ENCODE assay signal across 8 cellular contexts in the genomic region with DNA sequence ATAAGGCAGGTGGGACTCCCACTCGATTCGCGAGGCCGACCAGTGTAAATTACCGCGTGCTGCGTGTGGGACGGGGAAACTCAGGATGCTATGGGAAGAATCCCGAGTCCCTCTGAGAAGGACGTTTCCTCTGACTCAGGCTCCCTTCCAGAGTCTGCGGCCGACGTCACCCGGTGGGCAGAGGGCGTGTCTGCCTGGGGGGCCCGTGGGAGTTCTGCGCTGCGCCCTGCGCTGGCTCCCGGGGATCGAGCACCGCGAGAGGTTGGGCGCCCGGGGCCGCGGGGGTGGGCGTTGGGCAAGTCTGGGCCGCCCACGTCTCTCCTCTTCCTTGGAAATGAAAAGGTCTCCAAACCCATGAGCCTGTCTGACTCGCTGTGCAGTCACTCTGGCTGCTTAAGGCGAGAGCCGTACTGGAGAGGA. TPM values are rescaled to one million over a fixed set of nuclear protein-coding genes. Genes with fewer than 3 reads are reported as not detected.
A peak's percentile ranks its signal among the peaks of the same experiment; 100 is the strongest.
DNase-seq lines count a peak whose midpoint lies in the region; ATAC-seq, FAIRE-seq and TF ChIP-seq lines count a peak whose summit lies in the region.

No MANE protein-coding gene starts in this region.

- H3F3A ChIP-seq in SU-DHL-6 (ENCODE audit: insufficient read depth): peaks cover 5% of the 10 kb centered on the region; the same call in 1 of the 2 replicates

- peak overlapping the region; percentile 56 for H3K18ac ChIP-seq in H9 (ENCODE audit: insufficient read length, low read depth, low read length)

- H2BK15ac ChIP-seq in H9 (ENCODE audit: low read depth, low read length): no peak overlapping the region

- no peak overlapping the region for H3K56ac ChIP-seq in H9 (ENCODE audit: insufficient read length, low read depth, low read length)

- WGBS in H9 (ENCODE audit: extremely low coverage, insufficient read length, low lambda C conversion rate): no CpG with 5 or more reads among the region's 33 CpGs

- TF ChIP-seq CTCF in H9 (conservative IDR thresholded peaks at IDR 0.05) (no peak), SU-DHL-6 (IDR thresholded peaks at IDR 0.05; ENCODE audit: insufficient read depth, low read length, poor library complexity, severe bottlenecking) (no peak), brain (conservative IDR thresholded peaks at IDR 0.05) (no peak), keratinocyte (optimal IDR thresholded peaks at IDR 0.05 in 1 of 3, IDR thresholded peaks at IDR 0.05 in 1 of 3, conservative IDR thresholded peaks at IDR 0.05 in 1 of 3; ENCODE audit: extremely low read depth in 1 of 3, insufficient read depth in 2 of 3, low read length in 3 of 3) (no peak)

- H3K4me1 Mint-ChIP-seq in H9: peaks cover 44 to 49% of the 10 kb centered on the region in 2 experiments
- H3K4me1 Mint-ChIP-seq in brain: peaks cover 9% of the 10 kb centered on the region

- H3K4me3 Mint-ChIP-seq in H9 (peak overlapping the region; percentile 90 to 95), brain (peak overlapping the region; percentile 84 to 88 (median 87))

- peak; percentile 62 for FAIRE-seq in keratinocyte (lab: Jason Lieb, UNC)

- no peak overlapping the region for H2BK12ac ChIP-seq in H9 (ENCODE audit: insufficient read length, low read depth, low read length)

- no peak overlapping the region for H2BK5ac ChIP-seq in H9 (ENCODE audit: insufficient read length, low read length)

- no peak overlapping the region for H3K4ac ChIP-seq in H9 (ENCODE audit: low read depth, low read length)

- no peak overlapping the region for H2AK5ac ChIP-seq in H9 (ENCODE audit: insufficient read length, low read length)

- peaks cover 0 to 13% (median 0%) of the 10 kb centered on the region in 3 experiments; a peak in 2 of 7 replicates for H3K36me3 Mint-ChIP-seq in H9 (ENCODE audit: insufficient read depth in 1 of 3, low read depth in 3 of 3)
- no peaks in the 10 kb centered on the region for H3K36me3 Mint-ChIP-seq in brain

- H3K23me2 ChIP-seq in H9 (ENCODE audit: insufficient read length, low read depth, low read length, poor library complexity, severe bottlenecking): peaks cover 9% of the 10 kb centered on the region

- no peaks in the 10 kb centered on the region for H4K20me1 ChIP-seq in H9 (ENCODE audit: control insufficient read depth, insufficient read depth, insufficient read length)
- H4K20me1 ChIP-seq in SU-DHL-6 (ENCODE audit: low read depth, low read length): no peaks in the 10 kb centered on the region
- no peaks in the 10 kb centered on the region for H4K20me1 ChIP-seq in keratinocyte (ENCODE audit: control insufficient read depth, extremely low read depth, insufficient read depth, low read length)

- peak overlapping the region; percentile 68 for H3K4me3 ChIP-seq in SU-DHL-6 (ENCODE audit: insufficient read depth, low read length, poor library complexity, severe bottlenecking)
- peak overlapping the region; percentile 70 to 91 (median 91) for H3K4me3 ChIP-seq in keratinocyte (ENCODE audit: control insufficient read depth in 2 of 3, extremely low read depth in 1 of 3, insufficient read depth in 2 of 3, low read depth in 1 of 3, low read length in 3 of 3)

- H3K4me1 ChIP-seq in H9 (ENCODE audit: insufficient read depth, low read length) (no peaks in the 10 kb centered on the region), keratinocyte (ENCODE audit: control insufficient read depth, extremely low read depth, insufficient read depth, low read length) (peaks cover 26% of the 10 kb centered on the region)

- peak; percentile 71 for DNase-seq in AG20443 (ENCODE audit: low spot score)
- peak; percentile 79 for DNase-seq in H9
- DNase-seq in keratinocyte (ENCODE audit: low read depth, low spot score): peak; percentile 57
- DNase-seq in stimulated activated CD4-positive, alpha-beta T cell treated with anti-CD3 and anti-CD28 coated beads, Interleukin-1b, Interleukin-23, amount 100 ng/mL, for 4 hours (ENCODE audit: low read depth in 2 of 2): peak; percentile 41 to 45

- H3K14ac ChIP-seq in H9 (ENCODE audit: insufficient read depth, low read length): peak overlapping the region; percentile 76; the same call in 1 of the 2 replicates

- no peaks in the 10 kb centered on the region for H3K79me1 ChIP-seq in H9 (ENCODE audit: insufficient read depth, low read depth, low read length, poor library complexity, severe bottlenecking)

- H2BK20ac ChIP-seq in H9 (ENCODE audit: low read depth, low read length, poor library complexity, severe bottlenecking): no peak overlapping the region

- H4K8ac ChIP-seq in H9 (replicated peaks; ENCODE audit: insufficient read length, low read depth, low read length): no peak overlapping the region

- H3K27me3 ChIP-seq in H9 (ENCODE audit: insufficient read depth, low read length) (no peaks in the 10 kb centered on the region), SU-DHL-6 (ENCODE audit: low read length) (no peaks in the 10 kb centered on the region), keratinocyte (ENCODE audit: control insufficient read depth, extremely low read depth, insufficient read depth, low read length) (no peaks in the 10 kb centered on the region)

- H4K91ac ChIP-seq in H9 (ENCODE audit: insufficient read length, low read depth, low read length): no peak overlapping the region

- H3K27ac Mint-ChIP-seq in H9: peak overlapping the region; percentile 10 to 92 (median 80); a peak in 4 of 7 replicates
- H3K27ac Mint-ChIP-seq in brain: peak overlapping the region in 1 of 5 experiments; percentile 23

- no peak overlapping the region for H3T11ph ChIP-seq in H9 (ENCODE audit: low read length)

- H3K27ac ChIP-seq in H9 (ENCODE audit: insufficient read length, low read depth, low read length) (no peak overlapping the region), SU-DHL-6 (ENCODE audit: low read depth, low read length) (no peak overlapping the region), keratinocyte (ENCODE audit: control insufficient read depth, insufficient read depth, low read length) (peak overlapping the region; percentile 99)

- no peaks in the 10 kb centered on the region for H3K79me2 ChIP-seq in H9 (ENCODE audit: insufficient read depth, low read length)
- no peaks in the 10 kb centered on the region for H3K79me2 ChIP-seq in SU-DHL-6 (ENCODE audit: insufficient read depth, low read length)
- H3K79me2 ChIP-seq in keratinocyte (ENCODE audit: control insufficient read depth, insufficient read depth, low read length): peaks cover 39% of the 10 kb centered on the region

- no peak overlapping the region for H3K23ac ChIP-seq in H9 (ENCODE audit: insufficient read length, low read depth, low read length)

- H3K9me3 ChIP-seq in H9 (ENCODE audit: control insufficient read depth, low read depth, low read length): no peaks in the 10 kb centered on the region
- H3K9me3 ChIP-seq in SU-DHL-6 (ENCODE audit: insufficient read depth, low read length): no peaks in the 10 kb centered on the region
- no peaks in the 10 kb centered on the region for H3K9me3 ChIP-seq in keratinocyte (ENCODE audit: control insufficient read depth, low read depth, low read length)

- H3K36me3 ChIP-seq in SU-DHL-6 (ENCODE audit: low read length): no peaks in the 10 kb centered on the region
- peaks cover 0 to 5% of the 10 kb centered on the region in 2 experiments for H3K36me3 ChIP-seq in keratinocyte (ENCODE audit: control insufficient read depth in 2 of 2, extremely low read depth in 1 of 2, insufficient read depth in 2 of 2, low read length in 2 of 2)

- H3K9me3 Mint-ChIP-seq in H9 (peaks cover 0 to under 1% of the 10 kb centered on the region in 2 experiments; a peak in 3 of 5 replicates), brain (peaks cover 0 to 5% (median 0%) of the 10 kb centered on the region in 5 experiments)

- no peak overlapping the region for H2BK120ac ChIP-seq in H9 (ENCODE audit: low read depth, low read length, poor library complexity, severe bottlenecking)

- H4K5ac ChIP-seq in H9 (ENCODE audit: insufficient read length, low read depth, low read length): no peak overlapping the region

- peak overlapping the region; percentile 64 for H3K9ac ChIP-seq in H9 (ENCODE audit: extremely low read depth, insufficient read length, low read length)
- H3K9ac ChIP-seq in SU-DHL-6 (ENCODE audit: low read length): peak overlapping the region; percentile 52; the same call in 1 of the 2 replicates
- H3K9ac ChIP-seq in keratinocyte (ENCODE audit: control insufficient read depth, extremely low read depth, insufficient read depth, low read length): peak overlapping the region; percentile 99

- H3K4me2 ChIP-seq in H9 (ENCODE audit: insufficient read depth, insufficient read length, low read length): peak overlapping the region; percentile 94
- H3K4me2 ChIP-seq in SU-DHL-6 (ENCODE audit: low read depth, low read length, poor library complexity, severe bottlenecking): peak overlapping the region; percentile 76
- peak overlapping the region; percentile 94 for H3K4me2 ChIP-seq in keratinocyte (ENCODE audit: control insufficient read depth, extremely low read depth, insufficient read depth, low read depth, low read length)

- no peak for ATAC-seq in GM18861 (IDR thresholded peaks at IDR 0.05; ENCODE audit: unreplicated experiment)
- ATAC-seq in HG03139 (IDR thresholded peaks at IDR 0.05; ENCODE audit: unreplicated experiment): no peak

- H3K9me1 ChIP-seq in keratinocyte (ENCODE audit: control insufficient read depth, extremely low read depth, insufficient read depth, low read length): no peaks in the 10 kb centered on the region

- dilution Hi-C loops in keratinocyte (cut with MboI; ENCODE audit: extremely low pct_ligation_motif_present, low sequenced_read_pairs): no loop called here

- peak overlapping the region; percentile 17 for H2AFZ ChIP-seq in H9 (ENCODE audit: low read length)
- H2AFZ ChIP-seq in SU-DHL-6 (ENCODE audit: low read depth, low read length, severe bottlenecking): peak overlapping the region; percentile 88
- H2AFZ ChIP-seq in keratinocyte (ENCODE audit: control insufficient read depth, low read length): peak overlapping the region; percentile 90

- H3K27me3 Mint-ChIP-seq in H9 (ENCODE audit: low read depth) (peaks cover 12% of the 10 kb centered on the region), brain (peaks cover 51% of the 10 kb centered on the region)

- H3K9me2 ChIP-seq in SU-DHL-6 (replicated peaks; ENCODE audit: insufficient read depth, low read length): no peaks in the 10 kb centered on the region

RNA-seq across cellular contexts. Expression of a gene that starts 0.5 kb away (rescaled TPM):
- total RNA-seq in H9 (2021): 13.1 and 16.9 TPM in 2 replicates
- 1.7 TPM for polyA plus RNA-seq in brain (ENCODE audit: insufficient read depth, low read depth, low replicate concordance)
- polyA plus RNA-seq in keratinocyte: 14.0 to 21.4 TPM (median 18.9 TPM) in 3 replicates
- polyA plus RNA-seq in keratinocyte (2011; ENCODE audit: low read depth): 3.8 TPM
- polyA plus RNA-seq in keratinocyte (2011; cell fraction: cytosol; rRNA removed): 5.6 and 9.9 TPM in 2 replicates
- 15.2 and 17.3 TPM in 2 replicates for polyA plus RNA-seq in keratinocyte (2011; cell fraction: nucleus; rRNA removed)
- polyA plus RNA-seq in keratinocyte (2012; ENCODE audit: low replicate concordance): 11.0 and 15.2 TPM in 2 replicates
- 5.7 to 25.1 TPM (median 8.9 TPM) in 3 replicates for polyA minus RNA-seq in keratinocyte
- polyA minus RNA-seq in keratinocyte (2011; cell fraction: cytosol; rRNA and poly(A)+ RNA removed): 8.1 TPM
- polyA minus RNA-seq in keratinocyte (2011; cell fraction: nucleus; rRNA and poly(A)+ RNA removed): 11.8 and 17.8 TPM in 2 replicates

RNA-seq across cellular contexts. Expression of a gene that starts 0.6 kb away (rescaled TPM):
- 1.0 and 1.4 TPM in 2 replicates for total RNA-seq in H9 (2021)
- polyA plus RNA-seq in brain (ENCODE audit: insufficient read depth, low read depth, low replicate concordance) (not detected), keratinocyte (0.58 to 0.89 TPM (median 0.85 TPM) in 3 replicates)
- 7.5 TPM for polyA plus RNA-seq in keratinocyte (2011; ENCODE audit: low read depth)
- 0.23 and 0.30 TPM in 2 replicates for polyA plus RNA-seq in keratinocyte (2011; cell fraction: cytosol; rRNA removed)
- 0.75 and 1.3 TPM in 2 replicates for polyA plus RNA-seq in keratinocyte (2011; cell fraction: nucleus; rRNA removed)
- polyA plus RNA-seq in keratinocyte (2012; ENCODE audit: low replicate concordance): 1.00 and 4.8 TPM in 2 replicates
- 1.5 TPM in 1 of 3 replicates, not detected in the others for polyA minus RNA-seq in keratinocyte
- not detected for polyA minus RNA-seq in keratinocyte (2011; cell fraction: cytosol; rRNA and poly(A)+ RNA removed)
- 0.42 and 1.5 TPM in 2 replicates for polyA minus RNA-seq in keratinocyte (2011; cell fraction: nucleus; rRNA and poly(A)+ RNA removed)

Comparison
In these comparisons a context has a peak if more than half of its experiments do, and no peak if none do; other contexts are left out.
1. H2AFZ ChIP-seq: peak in every context shown above with its lines; median percentile 90 in keratinocyte; 88 in SU-DHL-6; 17 in H9.